Comparison of ENCODE assay signal across 8 cellular contexts in genomic region chr17:79812206-79812968, GRCh38. TPM values are rescaled to one million over a fixed set of nuclear protein-coding genes. Genes with fewer than 3 reads are reported as not detected.
DNase-seq lines count a peak whose midpoint lies in the region; TF ChIP-seq lines count a peak whose summit lies in the region.

No MANE protein-coding gene starts in this region.

- H3K36me3 Mint-ChIP-seq in Calu3 (ENCODE audit: insufficient read depth, unreplicated experiment), result peaks cover 51% of the 10 kb centered on the region
- no peaks in the 10 kb centered on the region for H3K36me3 Mint-ChIP-seq in nephron progenitor cell (ENCODE audit: low read depth)

- no peak for TF ChIP-seq CTCF in Calu3 (IDR thresholded peaks at IDR 0.05; ENCODE audit: unreplicated experiment)
- TF ChIP-seq CTCF in Loucy (conservative IDR thresholded peaks at IDR 0.05; ENCODE audit: low read length), result no peak
- no peak for TF ChIP-seq CTCF in mammary epithelial cell (conservative IDR thresholded peaks at IDR 0.05 in 1 of 2, IDR thresholded peaks at IDR 0.05 in 1 of 2; ENCODE audit: extremely low read depth in 1 of 2, insufficient read depth in 1 of 2, low read depth in 1 of 2, low read length in 2 of 2)
- no peak for TF ChIP-seq CTCF in nephron progenitor cell (IDR thresholded peaks at IDR 0.05)
- no peak for TF ChIP-seq CTCF in GM13976 (IDR thresholded peaks at IDR 0.05; ENCODE audit: borderline replicate concordance, control extremely low read depth, extremely low read depth, insufficient read depth, missing control alignments)
- no peak for TF ChIP-seq CTCF in RWPE1 (conservative IDR thresholded peaks at IDR 0.05; ENCODE audit: low read depth)

- no peaks in the 10 kb centered on the region for H3K27me3 ChIP-seq in Loucy (ENCODE audit: insufficient read depth, low read length, poor library complexity, severe bottlenecking)
- H3K27me3 ChIP-seq in mammary epithelial cell (ENCODE audit: insufficient read depth, low read length), result peaks cover 24% of the 10 kb centered on the region

- H3K4me1 ChIP-seq in Loucy (ENCODE audit: insufficient read depth, low read length, poor library complexity, severe bottlenecking) (peaks cover 32% of the 10 kb centered on the region), mammary epithelial cell (ENCODE audit: insufficient read depth, low read length) (peaks cover 40% of the 10 kb centered on the region)

- H3K9ac ChIP-seq in Loucy (ENCODE audit: low read depth, low read length, poor library complexity, severe bottlenecking) (peak overlapping the region; percentile 98), mammary epithelial cell (ENCODE audit: insufficient read depth, low read length) (no peak overlapping the region)

- H4K20me1 ChIP-seq in Loucy (ENCODE audit: insufficient read depth, low read length, poor library complexity, severe bottlenecking) (no peaks in the 10 kb centered on the region), mammary epithelial cell (ENCODE audit: insufficient read depth, low read length) (no peaks in the 10 kb centered on the region)

- no peak overlapping the region for H3K27ac ChIP-seq in mammary epithelial cell (ENCODE audit: insufficient read depth, low read depth, low read length)
- no peak overlapping the region for H3K27ac ChIP-seq in RWPE1

- H3K9me3 Mint-ChIP-seq in Calu3 (ENCODE audit: low read depth, unreplicated experiment), result no peaks in the 10 kb centered on the region
- no peaks in the 10 kb centered on the region for H3K9me3 Mint-ChIP-seq in nephron progenitor cell

- dilution Hi-C loops in mammary epithelial cell (cut with HindIII; ENCODE audit: low sequenced_read_pairs), result no loop called here

- H3K27ac Mint-ChIP-seq in Calu3 (ENCODE audit: unreplicated experiment) (peak overlapping the region; percentile 46), nephron progenitor cell (no peak overlapping the region)

- POLR2A ChIA-PET in RWPE1 (lab: Yijun Ruan, JAX; ENCODE audit: low non-redundant PET), result interaction anchor here (1.1 kb wide), 1 partner anchor 26 kb away, joined by 7 read pairs; no protein-coding TSS in a partner anchor

- intact Hi-C loops in Calu3 (cut with micrococcal nuclease; ENCODE audit: unreplicated experiment), result no loop called here
- intact Hi-C loops in mammary epithelial cell (cut with micrococcal nuclease), result no loop called here

- H3K4me3 Mint-ChIP-seq in Calu3 (ENCODE audit: low read depth, unreplicated experiment) (peak overlapping the region; percentile 65), nephron progenitor cell (peak overlapping the region; percentile 80)

- 0 out of 2 replicates have a peak, but pooled peaks cover 6% of the 10 kb centered on the region for H3F3A ChIP-seq in Loucy (ENCODE audit: low read depth)

- H3K4me2 ChIP-seq in Loucy (ENCODE audit: low read depth, low read length, poor library complexity, severe bottlenecking) (peak overlapping the region; percentile 100), mammary epithelial cell (ENCODE audit: insufficient read depth, low read depth, low read length) (peak overlapping the region; percentile 70)

- CTCF ChIA-PET in Calu3 (lab: Charles Lee) (interaction anchor here (0.7 to 2.2 kb wide), 9 partner anchors 15 to 196 kb away, joined by 3 to 20 read pairs (median 4); partner anchors contain the start of genes CBX4 and CBX8), mammary epithelial cell (lab: Charles Lee; ENCODE audit: low non-redundant PET) (interaction anchor here (0.5 to 0.6 kb wide), 2 partner anchors 8 to 25 kb away, joined by 3 to 5 read pairs; no protein-coding TSS in a partner anchor), RWPE1 (lab: Yijun Ruan, JAX) (interaction anchor here (0.6 to 2.5 kb wide), 7 partner anchors 14 to 108 kb away, joined by 3 to 14 read pairs (median 5); partner anchors contain the start of gene CBX4)

- DNase-seq in Calu3 (no peak), mammary epithelial cell (no peak), nephron progenitor cell (peak; percentile 32), GM13976 (ENCODE audit: low spot score) (no peak), A172 (ENCODE audit: low spot score) (no peak), RWPE1 (ENCODE audit: low spot score) (no peak), NCI-H1930 (lab: John Stamatoyannopoulos, UW) (no peak)

- H3K4me1 Mint-ChIP-seq in Calu3 (ENCODE audit: low read depth, unreplicated experiment) (peaks cover 22% of the 10 kb centered on the region), nephron progenitor cell (peaks cover 33% of the 10 kb centered on the region)

- H3K4me3 ChIP-seq in Loucy (ENCODE audit: low read length, poor library complexity, severe bottlenecking) (peak overlapping the region; percentile 80), mammary epithelial cell (replicated peaks in 1 of 3; ENCODE audit: insufficient read depth in 1 of 3, low read depth in 2 of 3, low read length in 3 of 3) (peak overlapping the region in 2 of 3 experiments; percentile 9 to 28)

- no peaks in the 10 kb centered on the region for H3K9me2 ChIP-seq in Loucy (replicated peaks; ENCODE audit: low read depth, low read length)

- in situ Hi-C loops in mammary epithelial cell (cut with MboI; ENCODE audit: low sequenced_read_pairs in 2 of 2), result loop anchor here (25.0 kb wide), 1 partner anchor 175 kb away; no protein-coding TSS in a partner anchor
- in situ Hi-C loops in GM13976 (cut with MboI; ENCODE audit: low sequenced_read_pairs, unreplicated experiment), result no loop called here

- BruUV-seq in Calu3 (replicated peaks; lab: Mats Ljungman, UMichigan) (no TSS peak), mammary epithelial cell (replicated peaks; lab: Mats Ljungman, UMichigan) (no TSS peak)

- H2AFZ ChIP-seq in Loucy (ENCODE audit: low read length), result peak overlapping the region; percentile 35
- peak overlapping the region; percentile 52 for H2AFZ ChIP-seq in mammary epithelial cell (ENCODE audit: low read depth, low read length)

- H3K9me3 ChIP-seq in Loucy (ENCODE audit: insufficient read depth, low read depth, low read length) (no peaks in the 10 kb centered on the region), mammary epithelial cell (replicated peaks; ENCODE audit: insufficient read depth, low read length) (no peaks in the 10 kb centered on the region)

- peaks cover 20% of the 10 kb centered on the region; the same call in 1 of the 2 replicates for H3K79me2 ChIP-seq in Loucy (ENCODE audit: insufficient read depth, low read length)
- H3K79me2 ChIP-seq in mammary epithelial cell (ENCODE audit: insufficient read depth, low read length), result no peaks in the 10 kb centered on the region

- 31% methylated on average over 26 of the region's 53 CpGs for WGBS in mammary epithelial cell (ENCODE audit: low coverage, missing lambda C conversion rate)

- no peaks in the 10 kb centered on the region for H3K36me3 ChIP-seq in Loucy (ENCODE audit: insufficient read depth, low read length)
- no peaks in the 10 kb centered on the region for H3K36me3 ChIP-seq in mammary epithelial cell (ENCODE audit: insufficient read depth, low read length)

- H3K27me3 Mint-ChIP-seq in Calu3 (ENCODE audit: unreplicated experiment) (peaks cover 31% of the 10 kb centered on the region), nephron progenitor cell (ENCODE audit: low read depth, poor library complexity) (peaks cover 87% of the 10 kb centered on the region)

RNA-seq across cellular contexts. Expression of gene CBX8, which starts 15.5 kb away (rescaled TPM):
- total RNA-seq in Calu3 (2022) (11.1 and 11.8 TPM in 2 replicates), mammary epithelial cell (1 to 10 TPM; 4.5 to 5.4 TPM)
- 0.34 TPM for polyA plus RNA-seq in mammary epithelial cell
- polyA minus RNA-seq in mammary epithelial cell, result not detected
- 7.9 and 8.8 TPM in 2 replicates for total RNA-seq in A172 (2014; rRNA removed; shearing (Covaris generic))

RNA-seq across cellular contexts. Expression of gene CBX4, which starts 26.9 kb away (rescaled TPM):
- total RNA-seq in Calu3 (2022) (40.2 and 46.8 TPM in 2 replicates), mammary epithelial cell (10 to 100 TPM; 28.5 to 34.7 TPM)
- polyA plus RNA-seq in mammary epithelial cell, result 11.2 TPM
- 2.2 TPM for polyA minus RNA-seq in mammary epithelial cell
- total RNA-seq in A172 (2014; rRNA removed; shearing (Covaris generic)), result 17.2 and 20.5 TPM in 2 replicates

RNA-seq across cellular contexts. Expression of gene CBX2, which starts 34.4 kb away (rescaled TPM):
- 6.3 and 8.3 TPM in 2 replicates for total RNA-seq in Calu3 (2022)
- 1 to 10 TPM in 1 of 2 donors, under 1 TPM in 1; 0.67 to 3.8 TPM for total RNA-seq in mammary epithelial cell
- 3.6 TPM for polyA plus RNA-seq in mammary epithelial cell
- 1.4 TPM for polyA minus RNA-seq in mammary epithelial cell
- 24.7 and 27.2 TPM in 2 replicates for total RNA-seq in A172 (2014; rRNA removed; shearing (Covaris generic))
